ENCODE assay signal across 10 cellular contexts in the genomic region with DNA sequence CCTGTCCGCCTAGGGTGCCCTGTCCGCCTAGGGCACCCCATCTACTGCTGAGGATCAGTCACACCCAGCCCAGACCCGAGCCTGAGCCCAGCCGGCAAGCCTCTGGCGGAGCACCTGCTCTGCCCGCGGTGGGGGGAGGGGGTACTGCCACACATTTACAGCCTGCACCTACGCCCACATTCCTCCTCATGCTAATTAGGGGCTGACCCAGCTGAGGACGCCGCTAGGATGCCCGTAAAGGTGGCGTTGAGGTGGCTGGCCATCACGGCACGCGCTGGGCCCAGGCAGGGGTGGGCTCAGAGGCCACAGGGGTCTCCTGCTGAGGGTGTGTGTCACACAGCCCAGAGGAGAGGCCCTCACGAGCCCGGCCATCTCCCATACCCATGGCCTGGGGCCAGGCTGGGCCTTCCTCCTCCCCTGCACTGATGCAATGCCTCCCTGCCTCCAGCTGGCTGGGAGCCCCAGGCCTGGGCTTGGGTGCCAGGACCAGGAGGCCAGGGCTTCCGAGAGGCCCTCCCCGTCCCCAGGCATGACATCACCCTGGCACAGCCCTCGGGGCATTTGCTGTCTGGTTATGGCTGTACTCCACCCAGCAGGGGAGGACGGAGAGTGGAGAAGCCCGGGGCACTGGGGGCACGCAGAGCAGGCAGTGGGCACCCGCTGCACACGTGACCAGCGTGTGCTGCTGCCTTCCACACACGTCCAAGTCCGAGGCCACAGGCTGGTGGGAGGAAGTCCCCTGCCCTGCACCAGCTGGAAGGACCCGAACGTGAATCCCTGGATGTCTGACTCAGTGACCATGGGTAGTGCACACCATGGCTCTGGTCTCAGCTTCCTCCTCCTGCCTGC. TPM values are rescaled to one million over a fixed set of nuclear protein-coding genes. Genes with fewer than 3 reads are reported as not detected.
DNase-seq lines count a peak whose midpoint lies in the region; ATAC-seq and TF ChIP-seq lines count a peak whose summit lies in the region.
"Had no signal": no experiment of that assay in that cellular context is flagged by ENCODE, and none has a peak within 500 bp of the region (broad histone marks: within the 10 kb centered on the region; RNA-seq: fewer than 3 reads in every experiment).

No MANE protein-coding gene starts in this region.

- in situ Hi-C loops in GM13976 (cut with MboI; ENCODE audit: low sequenced_read_pairs, unreplicated experiment), result no loop called here

- ATAC-seq in HG02588 (IDR thresholded peaks at IDR 0.05; ENCODE audit: unreplicated experiment) (no peak), HG02970 (IDR thresholded peaks at IDR 0.05; ENCODE audit: low FRiP score, unreplicated experiment) (no peak)

- peak; percentile 92 for DNase-seq in GM03348 (ENCODE audit: low spot score)
- peak; percentile 87 for DNase-seq in RPMI8226
- DNase-seq in fibroblast of villous mesenchyme (ENCODE audit: low read depth), result peak; percentile 63
- peak; percentile 89 for DNase-seq in occipital lobe (lab: John Stamatoyannopoulos, UW)
- DNase-seq in GM13976 (ENCODE audit: low spot score), result no peak
- DNase-seq in GM10266 (ENCODE audit: extremely low spot score), result no peak

- no peak overlapping the region for H3K4me3 ChIP-seq in fibroblast of villous mesenchyme (ENCODE audit: low read depth, low read length)

- TF ChIP-seq CTCF in fibroblast of villous mesenchyme (IDR thresholded peaks at IDR 0.05; ENCODE audit: insufficient read depth, low read depth, low read length), result no peak
- TF ChIP-seq CTCF in GM13976 (IDR thresholded peaks at IDR 0.05; ENCODE audit: borderline replicate concordance, control extremely low read depth, extremely low read depth, insufficient read depth, missing control alignments), result no peak
- no peak for TF ChIP-seq CTCF in GM10266 (IDR thresholded peaks at IDR 0.05; ENCODE audit: control insufficient read depth, insufficient read depth, low read depth, missing control alignments)

RNA-seq across cellular contexts. Expression of a gene that starts 12.7 kb away (rescaled TPM):
- total RNA-seq in fibroblast of villous mesenchyme, result 0.64 and 0.86 TPM in 2 replicates
- total RNA-seq in occipital lobe, result 5.6 TPM

RNA-seq across cellular contexts. Expression of a gene that starts 25.8 kb away (rescaled TPM):
- not detected in 2 replicates for total RNA-seq in fibroblast of villous mesenchyme
- total RNA-seq in occipital lobe, result not detected
- total RNA-seq: dermis microvascular lymphatic vessel endothelial cell, subcutaneous adipose tissue had no signal

RNA-seq across cellular contexts. Expression of a gene that starts 38.8 kb away (rescaled TPM):
- not detected in 2 replicates for total RNA-seq in fibroblast of villous mesenchyme
- total RNA-seq in occipital lobe, result not detected
- total RNA-seq: dermis microvascular lymphatic vessel endothelial cell, subcutaneous adipose tissue had no signal

RNA-seq across cellular contexts. Expression of a gene that starts 48.9 kb away (rescaled TPM):
- not detected in 2 replicates for total RNA-seq in fibroblast of villous mesenchyme
- total RNA-seq in occipital lobe, result not detected
- total RNA-seq: dermis microvascular lymphatic vessel endothelial cell, subcutaneous adipose tissue had no signal

Comparison
In these comparisons a context has a peak if more than half of its experiments do, and no peak if none do; other contexts are left out.
1. DNase-seq: peak in GM03348 (single experiment), RPMI8226 (single experiment), fibroblast of villous mesenchyme (single experiment) and occipital lobe (single experiment); none in GM13976 (single experiment) and GM10266 (single experiment).